17 cellular contexts compared by ENCODE assay signal in the genomic region with DNA sequence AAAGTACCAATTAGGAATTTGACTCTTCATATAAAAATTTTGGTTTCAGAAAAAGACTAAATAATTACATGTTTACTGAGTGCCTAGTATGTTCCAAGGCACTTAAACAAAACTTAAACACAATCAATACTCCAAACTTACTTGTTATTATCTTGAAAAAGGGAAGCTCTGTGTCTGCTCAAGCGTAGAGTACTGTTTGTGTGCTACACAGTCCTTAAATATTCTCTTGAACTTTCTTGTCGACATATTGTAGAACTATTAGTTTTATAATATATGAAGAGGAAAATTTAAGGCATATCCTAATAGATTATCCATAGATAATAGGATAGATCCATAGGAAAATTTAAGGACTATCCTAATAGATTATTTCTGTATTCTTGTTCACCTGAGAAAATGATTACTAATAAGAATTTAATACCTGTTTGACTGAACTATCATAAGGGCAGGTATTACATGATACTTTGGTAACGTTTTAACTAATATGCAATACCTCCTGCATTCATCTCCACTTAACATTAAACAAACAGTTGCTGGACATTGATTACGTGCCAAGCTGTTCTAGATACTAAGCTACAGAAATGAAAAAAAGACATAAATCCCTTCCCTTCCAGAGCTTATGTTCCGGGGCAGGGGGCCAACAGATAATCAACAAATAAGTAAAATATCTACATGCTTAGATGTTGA.
DNase-seq lines count a peak whose midpoint lies in the region; ATAC-seq, FAIRE-seq and TF ChIP-seq lines count a peak whose summit lies in the region.
"Had no signal": no experiment of that assay in that cellular context is flagged by ENCODE, and none has a peak within 500 bp of the region (broad histone marks: within the 10 kb centered on the region; RNA-seq: fewer than 3 reads in every experiment).

No MANE protein-coding gene starts in this region.

- in situ Hi-C loops in HepG2 (cut with HindIII; ENCODE audit: extremely low pct_ligation_motif_present, low pct_unique_long_range_greater_than_20kb), result no loop called here

- H3K27me3 ChIP-seq in right lobe of liver (no peaks in the 10 kb centered on the region), HepG2 (ENCODE audit: control insufficient read depth in 1 of 2, insufficient read depth in 2 of 2, low read length in 2 of 2) (no peaks in the 10 kb centered on the region), left lung (no peaks in the 10 kb centered on the region)

- H3K4me1 Mint-ChIP-seq in effector memory CD8-positive, alpha-beta T cell (ENCODE audit: low read depth in 2 of 2), result no peaks in the 10 kb centered on the region

- no peak overlapping the region for H3K27ac Mint-ChIP-seq in effector memory CD8-positive, alpha-beta T cell
- H3K27ac Mint-ChIP-seq: CD4-positive, alpha-beta T cell had no signal

- no peak for TF ChIP-seq CTCF in right lobe of liver (IDR thresholded peaks at IDR 0.05)
- no peak for TF ChIP-seq CTCF in HepG2 (CRISPR knock-in tag; IDR thresholded peaks at IDR 0.05)
- no peak for TF ChIP-seq CTCF in left lung (IDR thresholded peaks at IDR 0.05)

- H3K27ac ChIP-seq in right lobe of liver (peak overlapping the region in 1 of 3 donors; percentile 41), HepG2 (ENCODE audit: extremely low read length, insufficient read depth, low read length) (no peak overlapping the region), angular gyrus (ENCODE audit: low read depth, low read length) (peak overlapping the region; percentile 69), left lung (no peak overlapping the region)

- H4K20me1 ChIP-seq in HepG2 (ENCODE audit: insufficient read depth, low read length), result no peaks in the 10 kb centered on the region

- no peaks in the 10 kb centered on the region for H3K9me3 Mint-ChIP-seq in effector memory CD8-positive, alpha-beta T cell

- H3K79me2 ChIP-seq in HepG2 (ENCODE audit: insufficient read depth, low read length), result no peaks in the 10 kb centered on the region

- H3K9me3 ChIP-seq in right lobe of liver (no peaks in the 10 kb centered on the region), HepG2 (ENCODE audit: low read length) (no peaks in the 10 kb centered on the region), left lung (no peaks in the 10 kb centered on the region)

- H3K36me3 ChIP-seq in right lobe of liver (no peaks in the 10 kb centered on the region), HepG2 (replicated peaks in 1 of 2; ENCODE audit: control insufficient read depth in 1 of 2, insufficient read depth in 2 of 2, low read length in 2 of 2) (no peaks in the 10 kb centered on the region), left lung (no peaks in the 10 kb centered on the region)

- FAIRE-seq in HepG2 (lab: Jason Lieb, UNC), result no peak
- FAIRE-seq: GM12878, GM19239 had no signal

- intact Hi-C loops in right lobe of liver (cut with DNase I) (no loop called here), HepG2 (cut with micrococcal nuclease; ENCODE audit: unreplicated experiment) (no loop called here), left lung (cut with DNase I) (no loop called here)

- peaks cover 0 to 10% (median 4%) of the 10 kb centered on the region in 4 donors for H3K4me1 ChIP-seq in right lobe of liver
- H3K4me1 ChIP-seq in HepG2 (ENCODE audit: insufficient read depth, low read length), result no peaks in the 10 kb centered on the region
- peaks cover 0 to 8% of the 10 kb centered on the region in 2 donors for H3K4me1 ChIP-seq in left lung

- H3K27me3 Mint-ChIP-seq in effector memory CD8-positive, alpha-beta T cell, result peaks cover 23 to 36% of the 10 kb centered on the region in 2 donors

- no peak overlapping the region for H3K4me3 Mint-ChIP-seq in effector memory CD8-positive, alpha-beta T cell
- H3K4me3 Mint-ChIP-seq: CD4-positive, alpha-beta T cell had no signal

- POLR2A ChIA-PET in HepG2 (lab: Yijun Ruan, JAX), result no interaction called here

- TF ChIP-seq RAD21 in HepG2 (CRISPR knock-in tag; IDR thresholded peaks at IDR 0.05), result no peak

- H3K9ac ChIP-seq in HepG2 (ENCODE audit: insufficient read depth, low read depth, low read length), result no peak overlapping the region

- peaks cover 3% of the 10 kb centered on the region for H3K36me3 Mint-ChIP-seq in effector memory CD8-positive, alpha-beta T cell (ENCODE audit: insufficient read depth)

- H3K4me3 ChIP-seq in right lobe of liver (no peak overlapping the region), HepG2 (replicated peaks in 1 of 3; ENCODE audit: insufficient read depth in 1 of 3, low read depth in 2 of 3, low read length in 3 of 3) (no peak overlapping the region), left lung (no peak overlapping the region)
- H3K4me3 ChIP-seq: GM12878 had no signal

- no peak overlapping the region for H3K4me2 ChIP-seq in HepG2 (ENCODE audit: low read depth, low read length)

- peak; percentile 52 to 76 (median 73) for ATAC-seq in right lobe of liver
- no peak for ATAC-seq in HepG2
- peak; percentile 37 for ATAC-seq in left lung
- no peak for ATAC-seq in effector memory CD8-positive, alpha-beta T cell (replicated peaks)
- ATAC-seq: GM12878 had no signal

- no peak for TF ChIP-seq POLR2A in right lobe of liver (IDR thresholded peaks at IDR 0.05)
- TF ChIP-seq POLR2A in HepG2 (IDR thresholded peaks at IDR 0.05; ENCODE audit: insufficient read depth in 1 of 2, low read depth in 2 of 2, low read length in 2 of 2), result no peak

- no peak for DNase-seq in right lobe of liver
- no peak for DNase-seq in HepG2 (ENCODE audit: low spot score)
- no peak for DNase-seq in left lung
- no peak for DNase-seq in LoVo (ENCODE audit: low spot score)
- no peak for DNase-seq in stimulated activated naive CD4-positive, alpha-beta T cell (lab: John Stamatoyannopoulos, UW)
- no peak for DNase-seq in effector memory CD8-positive, alpha-beta T cell
- DNase-seq in activated effector memory CD4-positive, alpha-beta T cell treated with anti-CD3 and anti-CD28 coated beads, Interleukin-2, amount 50 U/mL, for 16 hours, result no peak
- DNase-seq: AML-193; CD4-positive, alpha-beta T cell; DMS79; Karpas-422; NCI-H1436 treated with DMSO at 0.1 percent for 48 hours; NCI-H2081 treated with DMSO at 0.1 percent for 48 hours; NCI-H526 treated with DMSO at 0.1 percent for 48 hours had no signal

- TF ChIP-seq EP300 in HepG2 (IDR thresholded peaks at IDR 0.05; ENCODE audit: low read depth in 2 of 2, low read length in 2 of 2) (no peak), HepG2 (CRISPR knock-in tag; IDR thresholded peaks at IDR 0.05; ENCODE audit: borderline replicate concordance) (no peak)

- 49% methylated on average over 5 of the region's 5 CpGs for WGBS in right lobe of liver (ENCODE audit: insufficient coverage, low coverage, low lambda C conversion rate, missing lambda C conversion rate)
- WGBS in HepG2 (ENCODE audit: low lambda C conversion rate), result 12% methylated on average over 5 of the region's 5 CpGs

- H2AFZ ChIP-seq in HepG2 (ENCODE audit: low read length), result no peak overlapping the region

- no TSS peak for BruUV-seq in HepG2 (replicated peaks; lab: Mats Ljungman, UMichigan)

- CTCF ChIA-PET in HepG2 (lab: Yijun Ruan, JAX; ENCODE audit: low intra/inter-chr PET ratio, low total read pairs), result no interaction called here

TF ChIP-seq in HepG2, 621 proteins besides CTCF, POLR2A, EP300 and RAD21:
- TF ChIP-seq HNRNPK (IDR thresholded peaks at IDR 0.05; ENCODE audit: low read depth, low read length, poor library complexity, severe bottlenecking) (no peak), HMGA1 (CRISPR knock-in tag; conservative IDR thresholded peaks at IDR 0.05) (no peak)

Comparison
In these comparisons a context has a peak if more than half of its experiments do, and no peak if none do; other contexts are left out.
1. ATAC-seq: peak in right lobe of liver (4 of 4) and left lung (single experiment); none in HepG2 (single experiment) and effector memory CD8-positive, alpha-beta T cell (single experiment).